In the genomic region with DNA sequence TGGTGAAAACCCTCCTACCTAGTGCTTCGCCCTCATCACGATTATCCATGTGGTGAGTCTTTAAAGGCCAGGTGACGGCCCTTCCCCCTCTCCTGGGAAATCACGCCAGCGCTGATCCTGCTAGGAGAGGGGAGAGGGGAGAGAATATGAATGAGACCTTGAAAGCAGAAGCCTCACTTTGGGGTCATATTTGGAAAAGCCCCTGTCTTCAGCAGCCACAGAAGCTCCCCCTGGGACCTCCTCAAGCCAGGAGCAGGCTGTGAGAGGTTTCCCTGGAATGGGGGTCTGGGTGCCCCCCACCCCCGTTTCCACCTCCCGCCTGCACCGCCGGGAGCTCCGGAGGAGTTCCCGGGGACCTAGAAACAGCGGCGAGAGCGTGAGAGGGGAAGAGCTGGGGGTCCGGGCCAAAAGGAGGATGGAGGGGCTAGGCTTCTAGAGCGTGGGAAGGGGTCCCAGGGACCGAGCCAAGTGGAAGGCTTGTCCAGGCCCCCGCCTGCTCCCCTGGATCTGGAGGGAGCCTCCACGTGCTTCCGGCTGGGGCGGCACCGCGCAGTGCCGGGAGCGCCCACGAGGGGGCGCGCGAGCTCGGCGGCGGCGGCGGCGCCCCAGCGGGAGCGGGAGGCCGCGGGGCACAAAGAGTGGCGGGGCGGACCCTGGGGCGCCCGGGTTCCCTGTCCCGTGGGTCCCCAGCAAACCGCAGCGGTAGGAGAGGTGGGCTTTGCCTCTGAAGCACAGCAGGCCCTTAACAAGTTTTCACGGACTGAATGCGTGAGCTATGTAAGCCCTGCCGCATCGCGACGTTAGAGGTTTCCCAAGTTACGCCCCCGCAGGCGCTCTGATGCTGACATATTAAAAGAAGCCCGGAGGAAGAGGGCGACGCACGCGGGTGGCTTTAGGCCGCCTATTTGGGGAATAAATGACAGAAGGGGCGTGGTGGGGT, we compare ENCODE assay signal across 1 cellular context.
A peak's percentile ranks its signal among the peaks of the same experiment; 100 is the strongest.
TF ChIP-seq lines count a peak whose summit lies in the region.

No MANE protein-coding gene starts in this region.

TF ChIP-seq in HepG2, 621 proteins besides CTCF, POLR2A, EP300 and RAD21 (continued from another document and continues in another):
- TF ChIP-seq FOXK1 (CRISPR knock-in tag; IDR thresholded peaks at IDR 0.05; ENCODE audit: borderline replicate concordance, low read depth) (no peak), MATR3 (CRISPR knock-in tag; IDR thresholded peaks at IDR 0.05) (no peak), ZNF589 (CRISPR knock-in tag; conservative IDR thresholded peaks at IDR 0.05) (no peak), HNF4A (CRISPR knock-in tag; IDR thresholded peaks at IDR 0.05) (no peak), HNRNPH1 (optimal IDR thresholded peaks at IDR 0.05; ENCODE audit: low read depth, low read length) (no peak), GABPB1 (CRISPR knock-in tag; IDR thresholded peaks at IDR 0.05) (peak; percentile 87), STAG1 (CRISPR knock-in tag; IDR thresholded peaks at IDR 0.05) (peak; percentile 54), SP5 (CRISPR knock-in tag; IDR thresholded peaks at IDR 0.05; ENCODE audit: borderline replicate concordance, low read depth) (no peak), HMGA1 (CRISPR knock-in tag; conservative IDR thresholded peaks at IDR 0.05) (no peak), ZFP36L2 (CRISPR knock-in tag; IDR thresholded peaks at IDR 0.05) (no peak), ZNF549 (CRISPR knock-in tag; IDR thresholded peaks at IDR 0.05) (no peak), RBFOX2 (IDR thresholded peaks at IDR 0.05; ENCODE audit: low read depth, low read length) (no peak), ZBTB42 (CRISPR knock-in tag; IDR thresholded peaks at IDR 0.05) (no peak), HMG20B (CRISPR knock-in tag; conservative IDR thresholded peaks at IDR 0.05) (no peak), ZIK1 (CRISPR knock-in tag; IDR thresholded peaks at IDR 0.05; ENCODE audit: borderline replicate concordance, low read depth) (no peak), KLF16 (CRISPR knock-in tag; IDR thresholded peaks at IDR 0.05) (no peak), ZNF737 (CRISPR knock-in tag; IDR thresholded peaks at IDR 0.05; ENCODE audit: borderline replicate concordance) (no peak), SOX6 (IDR thresholded peaks at IDR 0.05) (no peak), SOX6 (CRISPR knock-in tag; IDR thresholded peaks at IDR 0.05) (no peak), ATF7 (IDR thresholded peaks at IDR 0.05) (no peak), ATF7 (CRISPR knock-in tag; IDR thresholded peaks at IDR 0.05) (no peak), ZNF556 (CRISPR knock-in tag; IDR thresholded peaks at IDR 0.05; ENCODE audit: borderline replicate concordance) (no peak), ZNF773 (CRISPR knock-in tag; IDR thresholded peaks at IDR 0.05; ENCODE audit: borderline replicate concordance) (peak; percentile 74; the same call in 1 of the 2 replicates), ZNF3 (CRISPR knock-in tag; IDR thresholded peaks at IDR 0.05) (no peak), RFXAP (CRISPR knock-in tag; IDR thresholded peaks at IDR 0.05; ENCODE audit: borderline replicate concordance) (peak; percentile 47; the same call in 1 of the 2 replicates), GABPA (IDR thresholded peaks at IDR 0.05; ENCODE audit: low read depth, low read length) (peak; percentile 44; the same call in 1 of the 2 replicates), GABPA (CRISPR knock-in tag; IDR thresholded peaks at IDR 0.05; ENCODE audit: low read depth) (peak; percentile 61), ZNF569 (CRISPR knock-in tag; IDR thresholded peaks at IDR 0.05; ENCODE audit: borderline replicate concordance) (no peak), HNRNPLL (IDR thresholded peaks at IDR 0.05; ENCODE audit: low read depth, low read length, poor library complexity, severe bottlenecking) (peak; percentile 33), ZNF788 (CRISPR knock-in tag; IDR thresholded peaks at IDR 0.05; ENCODE audit: borderline replicate concordance) (no peak), ZNF7 (CRISPR knock-in tag; IDR thresholded peaks at IDR 0.05) (no peak), YEATS2 (CRISPR knock-in tag; IDR thresholded peaks at IDR 0.05; ENCODE audit: borderline replicate concordance) (no peak)
- TF ChIP-seq, protein P1, sequence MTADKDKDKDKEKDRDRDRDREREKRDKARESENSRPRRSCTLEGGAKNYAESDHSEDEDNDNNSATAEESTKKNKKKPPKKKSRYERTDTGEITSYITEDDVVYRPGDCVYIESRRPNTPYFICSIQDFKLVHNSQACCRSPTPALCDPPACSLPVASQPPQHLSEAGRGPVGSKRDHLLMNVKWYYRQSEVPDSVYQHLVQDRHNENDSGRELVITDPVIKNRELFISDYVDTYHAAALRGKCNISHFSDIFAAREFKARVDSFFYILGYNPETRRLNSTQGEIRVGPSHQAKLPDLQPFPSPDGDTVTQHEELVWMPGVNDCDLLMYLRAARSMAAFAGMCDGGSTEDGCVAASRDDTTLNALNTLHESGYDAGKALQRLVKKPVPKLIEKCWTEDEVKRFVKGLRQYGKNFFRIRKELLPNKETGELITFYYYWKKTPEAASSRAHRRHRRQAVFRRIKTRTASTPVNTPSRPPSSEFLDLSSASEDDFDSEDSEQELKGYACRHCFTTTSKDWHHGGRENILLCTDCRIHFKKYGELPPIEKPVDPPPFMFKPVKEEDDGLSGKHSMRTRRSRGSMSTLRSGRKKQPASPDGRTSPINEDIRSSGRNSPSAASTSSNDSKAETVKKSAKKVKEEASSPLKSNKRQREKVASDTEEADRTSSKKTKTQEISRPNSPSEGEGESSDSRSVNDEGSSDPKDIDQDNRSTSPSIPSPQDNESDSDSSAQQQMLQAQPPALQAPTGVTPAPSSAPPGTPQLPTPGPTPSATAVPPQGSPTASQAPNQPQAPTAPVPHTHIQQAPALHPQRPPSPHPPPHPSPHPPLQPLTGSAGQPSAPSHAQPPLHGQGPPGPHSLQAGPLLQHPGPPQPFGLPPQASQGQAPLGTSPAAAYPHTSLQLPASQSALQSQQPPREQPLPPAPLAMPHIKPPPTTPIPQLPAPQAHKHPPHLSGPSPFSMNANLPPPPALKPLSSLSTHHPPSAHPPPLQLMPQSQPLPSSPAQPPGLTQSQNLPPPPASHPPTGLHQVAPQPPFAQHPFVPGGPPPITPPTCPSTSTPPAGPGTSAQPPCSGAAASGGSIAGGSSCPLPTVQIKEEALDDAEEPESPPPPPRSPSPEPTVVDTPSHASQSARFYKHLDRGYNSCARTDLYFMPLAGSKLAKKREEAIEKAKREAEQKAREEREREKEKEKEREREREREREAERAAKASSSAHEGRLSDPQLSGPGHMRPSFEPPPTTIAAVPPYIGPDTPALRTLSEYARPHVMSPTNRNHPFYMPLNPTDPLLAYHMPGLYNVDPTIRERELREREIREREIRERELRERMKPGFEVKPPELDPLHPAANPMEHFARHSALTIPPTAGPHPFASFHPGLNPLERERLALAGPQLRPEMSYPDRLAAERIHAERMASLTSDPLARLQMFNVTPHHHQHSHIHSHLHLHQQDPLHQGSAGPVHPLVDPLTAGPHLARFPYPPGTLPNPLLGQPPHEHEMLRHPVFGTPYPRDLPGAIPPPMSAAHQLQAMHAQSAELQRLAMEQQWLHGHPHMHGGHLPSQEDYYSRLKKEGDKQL (CRISPR knock-in tag; IDR thresholded peaks at IDR 0.05; ENCODE audit: low read depth), result no peak
- TF ChIP-seq, protein P2, sequence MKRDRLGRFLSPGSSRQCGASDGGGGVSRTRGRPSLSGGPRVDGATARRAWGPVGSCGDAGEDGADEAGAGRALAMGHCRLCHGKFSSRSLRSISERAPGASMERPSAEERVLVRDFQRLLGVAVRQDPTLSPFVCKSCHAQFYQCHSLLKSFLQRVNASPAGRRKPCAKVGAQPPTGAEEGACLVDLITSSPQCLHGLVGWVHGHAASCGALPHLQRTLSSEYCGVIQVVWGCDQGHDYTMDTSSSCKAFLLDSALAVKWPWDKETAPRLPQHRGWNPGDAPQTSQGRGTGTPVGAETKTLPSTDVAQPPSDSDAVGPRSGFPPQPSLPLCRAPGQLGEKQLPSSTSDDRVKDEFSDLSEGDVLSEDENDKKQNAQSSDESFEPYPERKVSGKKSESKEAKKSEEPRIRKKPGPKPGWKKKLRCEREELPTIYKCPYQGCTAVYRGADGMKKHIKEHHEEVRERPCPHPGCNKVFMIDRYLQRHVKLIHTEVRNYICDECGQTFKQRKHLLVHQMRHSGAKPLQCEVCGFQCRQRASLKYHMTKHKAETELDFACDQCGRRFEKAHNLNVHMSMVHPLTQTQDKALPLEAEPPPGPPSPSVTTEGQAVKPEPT (CRISPR knock-in tag; IDR thresholded peaks at IDR 0.05; ENCODE audit: low read depth), result no peak
- TF ChIP-seq, protein P3, sequence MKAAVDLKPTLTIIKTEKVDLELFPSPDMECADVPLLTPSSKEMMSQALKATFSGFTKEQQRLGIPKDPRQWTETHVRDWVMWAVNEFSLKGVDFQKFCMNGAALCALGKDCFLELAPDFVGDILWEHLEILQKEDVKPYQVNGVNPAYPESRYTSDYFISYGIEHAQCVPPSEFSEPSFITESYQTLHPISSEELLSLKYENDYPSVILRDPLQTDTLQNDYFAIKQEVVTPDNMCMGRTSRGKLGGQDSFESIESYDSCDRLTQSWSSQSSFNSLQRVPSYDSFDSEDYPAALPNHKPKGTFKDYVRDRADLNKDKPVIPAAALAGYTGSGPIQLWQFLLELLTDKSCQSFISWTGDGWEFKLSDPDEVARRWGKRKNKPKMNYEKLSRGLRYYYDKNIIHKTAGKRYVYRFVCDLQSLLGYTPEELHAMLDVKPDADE (CRISPR knock-in tag; IDR thresholded peaks at IDR 0.05), result no peak
- TF ChIP-seq, protein P4, sequence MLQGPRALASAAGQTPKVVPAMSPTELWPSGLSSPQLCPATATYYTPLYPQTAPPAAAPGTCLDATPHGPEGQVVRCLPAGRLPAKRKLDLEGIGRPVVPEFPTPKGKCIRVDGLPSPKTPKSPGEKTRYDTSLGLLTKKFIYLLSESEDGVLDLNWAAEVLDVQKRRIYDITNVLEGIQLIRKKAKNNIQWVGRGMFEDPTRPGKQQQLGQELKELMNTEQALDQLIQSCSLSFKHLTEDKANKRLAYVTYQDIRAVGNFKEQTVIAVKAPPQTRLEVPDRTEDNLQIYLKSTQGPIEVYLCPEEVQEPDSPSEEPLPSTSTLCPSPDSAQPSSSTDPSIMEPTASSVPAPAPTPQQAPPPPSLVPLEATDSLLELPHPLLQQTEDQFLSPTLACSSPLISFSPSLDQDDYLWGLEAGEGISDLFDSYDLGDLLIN (CRISPR knock-in tag; IDR thresholded peaks at IDR 0.05; ENCODE audit: borderline replicate concordance), result no peak
- TF ChIP-seq, protein P5, sequence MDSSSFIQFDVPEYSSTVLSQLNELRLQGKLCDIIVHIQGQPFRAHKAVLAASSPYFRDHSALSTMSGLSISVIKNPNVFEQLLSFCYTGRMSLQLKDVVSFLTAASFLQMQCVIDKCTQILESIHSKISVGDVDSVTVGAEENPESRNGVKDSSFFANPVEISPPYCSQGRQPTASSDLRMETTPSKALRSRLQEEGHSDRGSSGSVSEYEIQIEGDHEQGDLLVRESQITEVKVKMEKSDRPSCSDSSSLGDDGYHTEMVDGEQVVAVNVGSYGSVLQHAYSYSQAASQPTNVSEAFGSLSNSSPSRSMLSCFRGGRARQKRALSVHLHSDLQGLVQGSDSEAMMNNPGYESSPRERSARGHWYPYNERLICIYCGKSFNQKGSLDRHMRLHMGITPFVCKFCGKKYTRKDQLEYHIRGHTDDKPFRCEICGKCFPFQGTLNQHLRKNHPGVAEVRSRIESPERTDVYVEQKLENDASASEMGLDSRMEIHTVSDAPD (CRISPR knock-in tag; IDR thresholded peaks at IDR 0.05), result no peak
- TF ChIP-seq, protein P6, sequence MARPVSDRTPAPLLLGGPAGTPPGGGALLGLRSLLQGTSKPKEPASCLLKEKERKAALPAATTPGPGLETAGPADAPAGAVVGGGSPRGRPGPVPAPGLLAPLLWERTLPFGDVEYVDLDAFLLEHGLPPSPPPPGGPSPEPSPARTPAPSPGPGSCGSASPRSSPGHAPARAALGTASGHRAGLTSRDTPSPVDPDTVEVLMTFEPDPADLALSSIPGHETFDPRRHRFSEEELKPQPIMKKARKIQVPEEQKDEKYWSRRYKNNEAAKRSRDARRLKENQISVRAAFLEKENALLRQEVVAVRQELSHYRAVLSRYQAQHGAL (CRISPR knock-in tag; IDR thresholded peaks at IDR 0.05; ENCODE audit: not compliant biosample characterization), result no peak
- TF ChIP-seq, protein P7, sequence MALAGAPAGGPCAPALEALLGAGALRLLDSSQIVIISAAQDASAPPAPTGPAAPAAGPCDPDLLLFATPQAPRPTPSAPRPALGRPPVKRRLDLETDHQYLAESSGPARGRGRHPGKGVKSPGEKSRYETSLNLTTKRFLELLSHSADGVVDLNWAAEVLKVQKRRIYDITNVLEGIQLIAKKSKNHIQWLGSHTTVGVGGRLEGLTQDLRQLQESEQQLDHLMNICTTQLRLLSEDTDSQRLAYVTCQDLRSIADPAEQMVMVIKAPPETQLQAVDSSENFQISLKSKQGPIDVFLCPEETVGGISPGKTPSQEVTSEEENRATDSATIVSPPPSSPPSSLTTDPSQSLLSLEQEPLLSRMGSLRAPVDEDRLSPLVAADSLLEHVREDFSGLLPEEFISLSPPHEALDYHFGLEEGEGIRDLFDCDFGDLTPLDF (CRISPR knock-in tag; IDR thresholded peaks at IDR 0.05), result no peak
- TF ChIP-seq, protein P8, sequence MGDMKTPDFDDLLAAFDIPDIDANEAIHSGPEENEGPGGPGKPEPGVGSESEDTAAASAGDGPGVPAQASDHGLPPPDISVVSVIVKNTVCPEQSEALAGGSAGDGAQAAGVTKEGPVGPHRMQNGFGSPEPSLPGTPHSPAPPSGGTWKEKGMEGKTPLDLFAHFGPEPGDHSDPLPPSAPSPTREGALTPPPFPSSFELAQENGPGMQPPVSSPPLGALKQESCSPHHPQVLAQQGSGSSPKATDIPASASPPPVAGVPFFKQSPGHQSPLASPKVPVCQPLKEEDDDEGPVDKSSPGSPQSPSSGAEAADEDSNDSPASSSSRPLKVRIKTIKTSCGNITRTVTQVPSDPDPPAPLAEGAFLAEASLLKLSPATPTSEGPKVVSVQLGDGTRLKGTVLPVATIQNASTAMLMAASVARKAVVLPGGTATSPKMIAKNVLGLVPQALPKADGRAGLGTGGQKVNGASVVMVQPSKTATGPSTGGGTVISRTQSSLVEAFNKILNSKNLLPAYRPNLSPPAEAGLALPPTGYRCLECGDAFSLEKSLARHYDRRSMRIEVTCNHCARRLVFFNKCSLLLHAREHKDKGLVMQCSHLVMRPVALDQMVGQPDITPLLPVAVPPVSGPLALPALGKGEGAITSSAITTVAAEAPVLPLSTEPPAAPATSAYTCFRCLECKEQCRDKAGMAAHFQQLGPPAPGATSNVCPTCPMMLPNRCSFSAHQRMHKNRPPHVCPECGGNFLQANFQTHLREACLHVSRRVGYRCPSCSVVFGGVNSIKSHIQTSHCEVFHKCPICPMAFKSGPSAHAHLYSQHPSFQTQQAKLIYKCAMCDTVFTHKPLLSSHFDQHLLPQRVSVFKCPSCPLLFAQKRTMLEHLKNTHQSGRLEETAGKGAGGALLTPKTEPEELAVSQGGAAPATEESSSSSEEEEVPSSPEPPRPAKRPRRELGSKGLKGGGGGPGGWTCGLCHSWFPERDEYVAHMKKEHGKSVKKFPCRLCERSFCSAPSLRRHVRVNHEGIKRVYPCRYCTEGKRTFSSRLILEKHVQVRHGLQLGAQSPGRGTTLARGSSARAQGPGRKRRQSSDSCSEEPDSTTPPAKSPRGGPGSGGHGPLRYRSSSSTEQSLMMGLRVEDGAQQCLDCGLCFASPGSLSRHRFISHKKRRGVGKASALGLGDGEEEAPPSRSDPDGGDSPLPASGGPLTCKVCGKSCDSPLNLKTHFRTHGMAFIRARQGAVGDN (CRISPR knock-in tag; IDR thresholded peaks at IDR 0.05), result peak; percentile 90
- TF ChIP-seq, protein P9, sequence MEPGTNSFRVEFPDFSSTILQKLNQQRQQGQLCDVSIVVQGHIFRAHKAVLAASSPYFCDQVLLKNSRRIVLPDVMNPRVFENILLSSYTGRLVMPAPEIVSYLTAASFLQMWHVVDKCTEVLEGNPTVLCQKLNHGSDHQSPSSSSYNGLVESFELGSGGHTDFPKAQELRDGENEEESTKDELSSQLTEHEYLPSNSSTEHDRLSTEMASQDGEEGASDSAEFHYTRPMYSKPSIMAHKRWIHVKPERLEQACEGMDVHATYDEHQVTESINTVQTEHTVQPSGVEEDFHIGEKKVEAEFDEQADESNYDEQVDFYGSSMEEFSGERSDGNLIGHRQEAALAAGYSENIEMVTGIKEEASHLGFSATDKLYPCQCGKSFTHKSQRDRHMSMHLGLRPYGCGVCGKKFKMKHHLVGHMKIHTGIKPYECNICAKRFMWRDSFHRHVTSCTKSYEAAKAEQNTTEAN (CRISPR knock-in tag; conservative IDR thresholded peaks at IDR 0.05), result no peak
